Comparison of ENCODE assay signal across 8 cellular contexts in genomic region chr16:2969545-2970521, GRCh38. TPM values are rescaled to one million over a fixed set of nuclear protein-coding genes. Genes with fewer than 3 reads are reported as not detected.
DNase-seq lines count a peak whose midpoint lies in the region; ATAC-seq, FAIRE-seq and TF ChIP-seq lines count a peak whose summit lies in the region.

No MANE protein-coding gene starts in this region.

- H3K4me2 ChIP-seq in parathyroid adenoma (ENCODE audit: low read length) = peak overlapping the region; percentile 93

- H3K4me3 ChIP-seq in SK-N-MC (peak overlapping the region; percentile 88), cardiac muscle cell (peak overlapping the region; percentile 49), parathyroid adenoma (ENCODE audit: low read depth, low read length) (peak overlapping the region; percentile 67), uterus (peak overlapping the region; percentile 35 to 42)

- H3K4me1 ChIP-seq in cardiac muscle cell (ENCODE audit: low read depth) (no peaks in the 10 kb centered on the region), parathyroid adenoma (peaks cover 21% of the 10 kb centered on the region), uterus (peaks cover 0 to 26% of the 10 kb centered on the region in 2 donors)

- H3K27ac ChIP-seq in SK-N-MC = peak overlapping the region; percentile 5; the same call in 1 of the 2 replicates
- no peak overlapping the region for H3K27ac ChIP-seq in cardiac muscle cell
- peak overlapping the region; percentile 78 for H3K27ac ChIP-seq in parathyroid adenoma
- no peak overlapping the region for H3K27ac ChIP-seq in uterus

- DNase-seq in C1 segment of cervical spinal cord (lab: John Stamatoyannopoulos, UW) (peak in 12 of 14 donors; percentile 26 to 81 (median 50)), GM19239 (ENCODE audit: insufficient read length, low spot score) (peak; percentile 87), SK-N-MC (ENCODE audit: low read depth, low spot score) (no peak), cardiac muscle cell (ENCODE audit: low read depth in 1 of 2, low spot score in 1 of 2) (peak; percentile 32 to 65), uterus (no peak)
- DNase-seq in activated naive CD4-positive, alpha-beta T cell treated with anti-CD3 and anti-CD28 coated beads, Interleukin-2, amount 50 U/mL, for 72 hours (ENCODE audit: low spot score in 2 of 2) = peak; percentile 81 to 89

- TF ChIP-seq CTCF in cardiac muscle cell (IDR thresholded peaks at IDR 0.05; ENCODE audit: low read depth, low read length) = peak; percentile 40
- peak; percentile 67 for TF ChIP-seq CTCF in parathyroid adenoma (IDR thresholded peaks at IDR 0.05)
- TF ChIP-seq CTCF in uterus (IDR thresholded peaks at IDR 0.05) = no peak

- peaks cover 4% of the 10 kb centered on the region for H3K36me3 Mint-ChIP-seq in IgD-negative memory B cell
- peaks cover 0 to 24% of the 10 kb centered on the region in 2 donors for H3K36me3 Mint-ChIP-seq in activated naive CD4-positive, alpha-beta T cell treated with anti-CD3 and anti-CD28 coated beads, Interleukin-2, amount 50 U/mL, for 72 hours

- peaks cover 0 to 2% (median 0%) of the 10 kb centered on the region in 3 donors for H3K9me3 Mint-ChIP-seq in IgD-negative memory B cell
- no peaks in the 10 kb centered on the region for H3K9me3 Mint-ChIP-seq in activated naive CD4-positive, alpha-beta T cell treated with anti-CD3 and anti-CD28 coated beads, Interleukin-2, amount 50 U/mL, for 72 hours

- H3K27me3 ChIP-seq in cardiac muscle cell = peaks cover 20% of the 10 kb centered on the region
- H3K27me3 ChIP-seq in parathyroid adenoma (ENCODE audit: control insufficient read depth, insufficient read depth, low read length) = no peaks in the 10 kb centered on the region
- H3K27me3 ChIP-seq in uterus = peaks cover 13 to 17% of the 10 kb centered on the region in 2 donors

- H3K79me2 ChIP-seq in parathyroid adenoma = no peaks in the 10 kb centered on the region

- peak overlapping the region in 1 of 3 donors; percentile 57 for H3K27ac Mint-ChIP-seq in IgD-negative memory B cell
- H3K27ac Mint-ChIP-seq in activated naive CD4-positive, alpha-beta T cell treated with anti-CD3 and anti-CD28 coated beads, Interleukin-2, amount 50 U/mL, for 72 hours = peak overlapping the region in 1 of 2 donors; percentile 65

- peaks cover 23% of the 10 kb centered on the region for H3K27me3 Mint-ChIP-seq in IgD-negative memory B cell

- intact Hi-C loops in uterus (cut with DNase I; ENCODE audit: low total_unique reads) = no loop called here

- TF ChIP-seq POLR2A in uterus (IDR thresholded peaks at IDR 0.05) = no peak

- peak overlapping the region; percentile 74 for H2AFZ ChIP-seq in parathyroid adenoma

- peak overlapping the region; percentile 54 to 79 (median 70) for H3K4me3 Mint-ChIP-seq in IgD-negative memory B cell

- ATAC-seq in activated naive CD4-positive, alpha-beta T cell treated with anti-CD3 and anti-CD28 coated beads, Interleukin-2, amount 50 U/mL, for 72 hours = peak; percentile 51 to 75

- peaks cover 12 to 15% (median 14%) of the 10 kb centered on the region in 3 donors for H3K4me1 Mint-ChIP-seq in IgD-negative memory B cell

- H3K9me3 ChIP-seq in SK-N-MC (ENCODE audit: low read depth, low read length) (no peaks in the 10 kb centered on the region), cardiac muscle cell (ENCODE audit: low read depth) (no peaks in the 10 kb centered on the region), parathyroid adenoma (ENCODE audit: control insufficient read depth, low read length) (no peaks in the 10 kb centered on the region), uterus (no peaks in the 10 kb centered on the region)

- H3K9ac ChIP-seq in SK-N-MC (ENCODE audit: insufficient read length) = peak overlapping the region; percentile 81
- H3K9ac ChIP-seq in parathyroid adenoma = peak overlapping the region; percentile 75

- H3K36me3 ChIP-seq in SK-N-MC (ENCODE audit: insufficient read depth, low read length) (peaks cover 8% of the 10 kb centered on the region; the same call in 1 of the 2 replicates), cardiac muscle cell (no peaks in the 10 kb centered on the region), parathyroid adenoma (ENCODE audit: control insufficient read depth, insufficient read depth, low read length) (no peaks in the 10 kb centered on the region), uterus (no peaks in the 10 kb centered on the region)

- peak; percentile 67 for FAIRE-seq in GM19239 (lab: Jason Lieb, UNC)

RNA-seq across cellular contexts. Expression of gene PAQR4, which starts 0.7 kb away (rescaled TPM):
- 1.9 TPM for polyA plus RNA-seq in IgD-negative memory B cell
- 10 to 100 TPM; 24.0 to 31.6 TPM for total RNA-seq in activated naive CD4-positive, alpha-beta T cell treated with anti-CD3 and anti-CD28 coated beads, Interleukin-2, amount 50 U/mL, for 72 hours
- 3.1 and 9.9 TPM in 2 replicates for total RNA-seq in cardiac muscle cell
- polyA plus RNA-seq in cardiac muscle cell = 3.9 and 11.0 TPM in 2 replicates
- 1 to 10 TPM in 3 of 4 donors, under 1 TPM in 1; 0.26 to 4.8 (median 2.5) TPM for total RNA-seq in uterus

RNA-seq across cellular contexts. Expression of gene KREMEN2, which starts 5.8 kb away (rescaled TPM):
- polyA plus RNA-seq in IgD-negative memory B cell (1.5 TPM), cardiac muscle cell (1.3 and 2.5 TPM in 2 replicates)
- not detected for total RNA-seq in activated naive CD4-positive, alpha-beta T cell treated with anti-CD3 and anti-CD28 coated beads, Interleukin-2, amount 50 U/mL, for 72 hours
- total RNA-seq in cardiac muscle cell (2.6 and 3.9 TPM in 2 replicates), uterus (under 1 TPM in 1 of 4 donors, not detected in 3; 0.41 TPM)

RNA-seq across cellular contexts. Expression of gene PKMYT1, which starts 10.4 kb away (rescaled TPM):
- polyA plus RNA-seq in IgD-negative memory B cell (1.4 TPM), cardiac muscle cell (30.6 and 36.8 TPM in 2 replicates)
- 100 to 1,000 TPM; 125 to 193 TPM for total RNA-seq in activated naive CD4-positive, alpha-beta T cell treated with anti-CD3 and anti-CD28 coated beads, Interleukin-2, amount 50 U/mL, for 72 hours
- total RNA-seq in cardiac muscle cell (26.2 and 28.1 TPM in 2 replicates), uterus (1 to 10 TPM in 1 of 4 donors, not detected in 3; 6.1 TPM)

RNA-seq across cellular contexts. Expression of gene CLDN9, which starts 42.9 kb away (rescaled TPM):
- polyA plus RNA-seq in IgD-negative memory B cell (not detected), cardiac muscle cell (8.4 and 8.5 TPM in 2 replicates)
- under 1 TPM in 1 of 2 donors, not detected in 1; 0.11 TPM for total RNA-seq in activated naive CD4-positive, alpha-beta T cell treated with anti-CD3 and anti-CD28 coated beads, Interleukin-2, amount 50 U/mL, for 72 hours
- total RNA-seq in cardiac muscle cell (3.2 and 6.3 TPM in 2 replicates), uterus (1 to 10 TPM in 1 of 4 donors, under 1 TPM in 1, not detected in 2; 0.21 to 1.8 TPM)

RNA-seq across cellular contexts. Expression of gene CLDN6, which starts 48.1 kb away (rescaled TPM):
- polyA plus RNA-seq in IgD-negative memory B cell (not detected), cardiac muscle cell (244 and 344 TPM in 2 replicates)
- not detected for total RNA-seq in activated naive CD4-positive, alpha-beta T cell treated with anti-CD3 and anti-CD28 coated beads, Interleukin-2, amount 50 U/mL, for 72 hours
- total RNA-seq in cardiac muscle cell (148 and 210 TPM in 2 replicates), uterus (1 to 10 TPM in 1 of 4 donors, not detected in 3; 4.1 TPM)

Comparison
In these comparisons a context has a peak if more than half of its experiments do, and no peak if none do; other contexts are left out.
1. DNase-seq: peak in C1 segment of cervical spinal cord (12 of 14), GM19239 (single experiment), activated naive CD4-positive, alpha-beta T cell treated with anti-CD3 and anti-CD28 coated beads, Interleukin-2, amount 50 U/mL, for 72 hours (2 of 2) and cardiac muscle cell (2 of 2); none in SK-N-MC (single experiment) and uterus (0 of 2).
2. H3K27ac ChIP-seq: peak in SK-N-MC (single experiment) and parathyroid adenoma (single experiment); none in cardiac muscle cell (single experiment) and uterus (0 of 2).
3. CTCF ChIP-seq: peak in cardiac muscle cell (single experiment) and parathyroid adenoma (single experiment); none in uterus (0 of 4).
4. Peak in every context shown above with its lines, with median percentiles within 50 percentile points of each other: H3K4me3 ChIP-seq.